Comparison of ENCODE assay signal across 12 cellular contexts in genomic region chr5:172558076-172558990, GRCh38.
DNase-seq lines count a peak whose midpoint lies in the region; ATAC-seq and TF ChIP-seq lines count a peak whose summit lies in the region.
"Had no signal": no experiment of that assay in that cellular context is flagged by ENCODE, and none has a peak within 500 bp of the region (broad histone marks: within the 10 kb centered on the region; RNA-seq: fewer than 3 reads in every experiment).

No MANE protein-coding gene starts in this region.

- DNase-seq in PC-3, result no peak
- DNase-seq in NCI-H1930 (lab: John Stamatoyannopoulos, UW), result no peak
- DNase-seq in substantia nigra (lab: John Stamatoyannopoulos, UW), result no peak
- DNase-seq in A172 (ENCODE audit: low spot score), result no peak
- DNase-seq: activated CD4-positive, alpha-beta T cell treated with anti-CD3 and anti-CD28 coated beads, Interleukin-2, amount 50 U/mL, for 48 hours; activated gamma-delta T cell; CD4-positive, alpha-beta T cell; GDM1 had no signal

- no peak overlapping the region; the same call in 1 of the 2 replicates for H3K4me3 ChIP-seq in PC-3 (ENCODE audit: low read length)
- peak overlapping the region in 1 of 2 donors; percentile 32 for H3K4me3 ChIP-seq in muscle layer of colon (ENCODE audit: low read depth in 1 of 2, low read length in 2 of 2)
- peak overlapping the region in 3 of 5 donors; percentile 24 to 47 (median 41) for H3K4me3 ChIP-seq in subcutaneous abdominal adipose tissue (ENCODE audit: low read depth in 1 of 5, low read length in 5 of 5)

- no peak for ATAC-seq in PC-3
- ATAC-seq in HG02678 (IDR thresholded peaks at IDR 0.05; ENCODE audit: unreplicated experiment), result no peak

- H2AFZ ChIP-seq in PC-3 (ENCODE audit: low read length), result no peak overlapping the region

- no peaks in the 10 kb centered on the region for H3K79me2 ChIP-seq in PC-3 (ENCODE audit: low read length)

- TF ChIP-seq CTCF in PC-3 (conservative IDR thresholded peaks at IDR 0.05; ENCODE audit: low read depth, low read length), result no peak

- peak overlapping the region; percentile 46 for H3K4me2 ChIP-seq in PC-3 (ENCODE audit: low read length)

- H3K9me3 Mint-ChIP-seq in dendritic cell treated with granulocyte-macrophage colony-stimulating factor and Interleukin-4, amounts not matched to agents 40 ng/mL and 50 ng/mL, for 4 days, result no peaks in the 10 kb centered on the region
- H3K9me3 Mint-ChIP-seq: CD4-positive, alpha-beta T cell had no signal

- H3F3A ChIP-seq in PC-3 (ENCODE audit: low read length, unreplicated experiment), result no peaks in the 10 kb centered on the region

- H3K27ac ChIP-seq in PC-3 (ENCODE audit: low read length) (no peak overlapping the region), muscle layer of colon (ENCODE audit: low read depth, low read length) (peak overlapping the region; percentile 84), subcutaneous abdominal adipose tissue (ENCODE audit: low read depth, low read length) (no peak overlapping the region), substantia nigra (ENCODE audit: low read depth, low read length, poor library complexity, severe bottlenecking) (no peak overlapping the region)

- no peaks in the 10 kb centered on the region for H3K36me3 Mint-ChIP-seq in dendritic cell treated with granulocyte-macrophage colony-stimulating factor and Interleukin-4, amounts not matched to agents 40 ng/mL and 50 ng/mL, for 4 days (ENCODE audit: low read depth)

- H3K27me3 ChIP-seq in PC-3 (ENCODE audit: low read length) (peaks cover 15% of the 10 kb centered on the region; the same call in 1 of the 2 replicates), muscle layer of colon (ENCODE audit: control insufficient read depth in 1 of 2, insufficient read depth in 2 of 2, low read length in 2 of 2) (no peaks in the 10 kb centered on the region), subcutaneous abdominal adipose tissue (ENCODE audit: control insufficient read depth in 5 of 5, insufficient read depth in 4 of 5, low read length in 5 of 5) (peaks cover 0 to 10% (median 0%) of the 10 kb centered on the region in 5 donors)

- peaks cover 6% of the 10 kb centered on the region for H3K27me3 Mint-ChIP-seq in dendritic cell treated with granulocyte-macrophage colony-stimulating factor and Interleukin-4, amounts not matched to agents 40 ng/mL and 50 ng/mL, for 4 days
- H3K27me3 Mint-ChIP-seq: CD4-positive, alpha-beta T cell had no signal

- no peaks in the 10 kb centered on the region for H3K9me2 ChIP-seq in PC-3 (replicated peaks; ENCODE audit: low read length)

- intact Hi-C loops in PC-3 (cut with micrococcal nuclease), result no loop called here
- intact Hi-C loops in dendritic cell treated with granulocyte-macrophage colony-stimulating factor and Interleukin-4, amounts not matched to agents 40 ng/mL and 50 ng/mL, for 4 days (cut with micrococcal nuclease), result no loop called here

- CTCF ChIA-PET in PC-3 (lab: Charles Lee), result no interaction called here

- POLR2A ChIA-PET in PC-3 (lab: Charles Lee; ENCODE audit: unreplicated experiment), result no interaction called here

- H3K4me3 Mint-ChIP-seq in dendritic cell treated with granulocyte-macrophage colony-stimulating factor and Interleukin-4, amounts not matched to agents 40 ng/mL and 50 ng/mL, for 4 days, result no peak overlapping the region
- H3K4me3 Mint-ChIP-seq: CD4-positive, alpha-beta T cell had no signal

- H3K9me3 ChIP-seq in PC-3 (ENCODE audit: low read length) (no peaks in the 10 kb centered on the region), muscle layer of colon (ENCODE audit: low read length) (no peaks in the 10 kb centered on the region), subcutaneous abdominal adipose tissue (ENCODE audit: control insufficient read depth in 5 of 5, low read length in 5 of 5) (no peaks in the 10 kb centered on the region)

- H3K36me3 ChIP-seq in PC-3 (ENCODE audit: low read depth, low read length), result no peaks in the 10 kb centered on the region
- no peaks in the 10 kb centered on the region for H3K36me3 ChIP-seq in muscle layer of colon (ENCODE audit: insufficient read depth, low read length)
- H3K36me3 ChIP-seq in subcutaneous abdominal adipose tissue (ENCODE audit: control insufficient read depth in 5 of 5, insufficient read depth in 5 of 5, low read length in 5 of 5), result no peaks in the 10 kb centered on the region

- H3K4me1 Mint-ChIP-seq in dendritic cell treated with granulocyte-macrophage colony-stimulating factor and Interleukin-4, amounts not matched to agents 40 ng/mL and 50 ng/mL, for 4 days (ENCODE audit: low read depth), result no peaks in the 10 kb centered on the region

- H3K4me1 ChIP-seq in PC-3 (ENCODE audit: insufficient read depth, low read length) (peaks cover 3% of the 10 kb centered on the region; the same call in 1 of the 2 replicates), muscle layer of colon (ENCODE audit: insufficient read depth, low read length) (peaks cover 78% of the 10 kb centered on the region), subcutaneous abdominal adipose tissue (ENCODE audit: control insufficient read depth in 5 of 5, insufficient read depth in 5 of 5, low read length in 5 of 5) (peaks cover 0 to 21% (median 7%) of the 10 kb centered on the region in 5 donors)

- peak overlapping the region; percentile 21 for H3K27ac Mint-ChIP-seq in dendritic cell treated with granulocyte-macrophage colony-stimulating factor and Interleukin-4, amounts not matched to agents 40 ng/mL and 50 ng/mL, for 4 days
- H3K27ac Mint-ChIP-seq: CD4-positive, alpha-beta T cell had no signal

- H4K20me1 ChIP-seq in PC-3 (ENCODE audit: low read length), result no peaks in the 10 kb centered on the region

- BruUV-seq in PC-3 (replicated peaks; lab: Mats Ljungman, UMichigan), result no TSS peak

- H3K9ac ChIP-seq in PC-3 (ENCODE audit: low read length), result no peak overlapping the region
- H3K9ac ChIP-seq in muscle layer of colon (ENCODE audit: low read length), result peak overlapping the region; percentile 34
- H3K9ac ChIP-seq in subcutaneous abdominal adipose tissue (ENCODE audit: low read length in 5 of 5), result no peak overlapping the region
